8 cellular contexts compared by ENCODE assay signal in the genomic region with DNA sequence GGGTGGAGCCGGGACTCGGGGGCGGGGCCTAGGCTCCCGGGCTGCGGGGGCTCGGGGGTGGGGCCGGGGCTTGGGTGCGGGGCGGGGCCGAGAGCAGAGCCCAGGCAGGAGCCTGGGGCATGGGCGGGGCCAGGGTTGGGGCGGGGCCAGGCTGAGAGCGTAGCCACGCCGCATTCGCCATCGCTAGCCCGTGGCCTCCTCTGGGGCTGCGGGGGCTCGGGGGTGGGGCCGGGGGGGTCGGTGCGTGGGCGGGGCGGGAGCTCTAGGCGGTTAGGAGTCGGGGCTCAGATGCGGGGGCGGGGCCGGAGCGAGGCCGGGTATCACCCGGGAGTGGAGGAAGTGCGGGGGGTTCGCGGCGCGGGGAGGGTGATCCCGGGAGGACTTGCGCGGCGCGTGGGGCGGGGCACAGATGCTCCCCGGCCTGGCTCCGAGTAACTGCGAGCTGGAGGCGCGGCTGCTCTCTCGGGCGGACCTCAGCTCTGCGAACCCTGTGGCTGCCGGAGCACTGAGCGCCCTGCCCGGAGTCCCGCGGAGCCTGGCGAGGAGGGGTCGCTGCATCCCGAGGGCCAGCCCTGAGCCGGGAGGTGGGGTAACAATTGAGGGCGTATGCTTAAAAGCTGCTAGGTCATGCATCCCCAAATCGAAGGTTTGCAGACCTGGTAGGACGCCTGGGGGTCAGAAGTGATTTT. TPM values are rescaled to one million over a fixed set of nuclear protein-coding genes. Genes with fewer than 3 reads are reported as not detected.
DNase-seq lines count a peak whose midpoint lies in the region; ATAC-seq and TF ChIP-seq lines count a peak whose summit lies in the region.

No MANE protein-coding gene starts in this region.

- H3K36me3 ChIP-seq in ACC112 (ENCODE audit: insufficient read depth, low read length) (peaks cover 16% of the 10 kb centered on the region), WERI-Rb-1 (peaks cover 35% of the 10 kb centered on the region), breast epithelium (no peaks in the 10 kb centered on the region), iPS-20b (ENCODE audit: insufficient read depth, low read depth, low read length) (peaks cover 24% of the 10 kb centered on the region), skeletal muscle tissue (ENCODE audit: control insufficient read depth in 3 of 3, insufficient read depth in 3 of 3, low read length in 3 of 3) (peaks cover 6 to 11% (median 7%) of the 10 kb centered on the region in 3 donors)

- H3K4me1 ChIP-seq in ACC112 (ENCODE audit: control insufficient read depth, insufficient read depth, low read length, unreplicated experiment) = peaks cover 14% of the 10 kb centered on the region
- H3K4me1 ChIP-seq in breast epithelium = peaks cover 0 to 5% of the 10 kb centered on the region in 2 donors
- H3K4me1 ChIP-seq in iPS-20b (ENCODE audit: insufficient read depth, low read length) = peaks cover 16% of the 10 kb centered on the region; the same call in 1 of the 2 replicates
- peaks cover 11 to 19% (median 14%) of the 10 kb centered on the region in 3 donors for H3K4me1 ChIP-seq in skeletal muscle tissue (ENCODE audit: control insufficient read depth in 3 of 3, insufficient read depth in 3 of 3, low read length in 3 of 3)

- H3K27me3 ChIP-seq in ACC112 (ENCODE audit: insufficient read depth, low read length) = no peaks in the 10 kb centered on the region
- H3K27me3 ChIP-seq in WERI-Rb-1 (ENCODE audit: insufficient read depth, low read depth, severe bottlenecking) = no peaks in the 10 kb centered on the region
- H3K27me3 ChIP-seq in breast epithelium = no peaks in the 10 kb centered on the region
- H3K27me3 ChIP-seq in iPS-20b (ENCODE audit: insufficient read depth, low read length) = no peaks in the 10 kb centered on the region
- no peaks in the 10 kb centered on the region for H3K27me3 ChIP-seq in skeletal muscle tissue (ENCODE audit: control insufficient read depth in 3 of 3, insufficient read depth in 3 of 3, low read length in 3 of 3)

- intact Hi-C loops in breast epithelium (cut with DNase I; ENCODE audit: low total_unique reads) = no loop called here

- H3K9me3 ChIP-seq in WERI-Rb-1 (ENCODE audit: severe bottlenecking) (peaks cover 6% of the 10 kb centered on the region), breast epithelium (no peaks in the 10 kb centered on the region), iPS-20b (ENCODE audit: insufficient read depth, low read depth, low read length) (peaks cover 7% of the 10 kb centered on the region), skeletal muscle tissue (ENCODE audit: control insufficient read depth in 3 of 3, low read length in 3 of 3) (no peaks in the 10 kb centered on the region)

- H3K9ac ChIP-seq in iPS-20b (ENCODE audit: low read depth, low read length) (peak overlapping the region; percentile 71; the same call in 1 of the 2 replicates), skeletal muscle tissue (ENCODE audit: low read depth in 1 of 3, low read length in 3 of 3) (peak overlapping the region; percentile 73 to 91 (median 84))

- peaks cover 28% of the 10 kb centered on the region for H3K79me2 ChIP-seq in ACC112 (ENCODE audit: control insufficient read depth, insufficient read depth, low read length, unreplicated experiment)

- peak overlapping the region; percentile 96 for H3K4me3 ChIP-seq in ACC112 (ENCODE audit: low read depth, low read length)
- peak overlapping the region; percentile 85 for H3K4me3 ChIP-seq in WERI-Rb-1 (ENCODE audit: low read depth, low read length)
- peak overlapping the region; percentile 67 to 90 (median 83) for H3K4me3 ChIP-seq in breast epithelium
- H3K4me3 ChIP-seq in iPS-20b (ENCODE audit: low read length) = peak overlapping the region; percentile 78
- H3K4me3 ChIP-seq in skeletal muscle tissue (ENCODE audit: low read length in 3 of 3) = peak overlapping the region; percentile 69 to 90 (median 88)

- no peak for TF ChIP-seq POLR2A in breast epithelium (IDR thresholded peaks at IDR 0.05)

- DNase-seq in NCI-H2196 (lab: John Stamatoyannopoulos, UW; ENCODE audit: unreplicated experiment) (peak; percentile 95), WERI-Rb-1 (peak; percentile 100), breast epithelium (ENCODE audit: low spot score in 2 of 2) (peak; percentile 95)

- peak overlapping the region; percentile 32; the same call in 1 of the 2 replicates for H3K27ac ChIP-seq in ACC112 (ENCODE audit: low read depth, low read length)
- peak overlapping the region; percentile 60 for H3K27ac ChIP-seq in WERI-Rb-1
- peak overlapping the region; percentile 82 to 98 for H3K27ac ChIP-seq in breast epithelium
- no peak overlapping the region for H3K27ac ChIP-seq in iPS-20b (ENCODE audit: low read length)
- H3K27ac ChIP-seq in skeletal muscle tissue (ENCODE audit: low read depth, low read length) = peak overlapping the region; percentile 68

- H2AFZ ChIP-seq in ACC112 (ENCODE audit: low read length, unreplicated experiment) = peak overlapping the region; percentile 84

- ATAC-seq in GM18868 (IDR thresholded peaks at IDR 0.05; ENCODE audit: unreplicated experiment) (peak; percentile 71), HG03103 (IDR thresholded peaks at IDR 0.05; ENCODE audit: low read depth, unreplicated experiment) (peak; percentile 67)

- TF ChIP-seq CTCF in WERI-Rb-1 (IDR thresholded peaks at IDR 0.05; ENCODE audit: low read depth, low read length) = 0 out of 2 replicates have a peak, but pooled peaks have one; percentile 11
- TF ChIP-seq CTCF in breast epithelium (IDR thresholded peaks at IDR 0.05) = no peak

RNA-seq across cellular contexts. Expression of a gene that starts 0.4 kb away (rescaled TPM):
- 10 to 100 TPM; 60.6 to 66.9 (median 62.3) TPM for total RNA-seq in breast epithelium
- total RNA-seq in skeletal muscle tissue = 48.0 TPM

RNA-seq across cellular contexts. Expression of a gene that starts 56.9 kb away (rescaled TPM):
- total RNA-seq in breast epithelium (not detected), skeletal muscle tissue (not detected)
